ENCODE assay signal across 35 cellular contexts in genomic region chr1:201110138-201110537, GRCh38. TPM values are rescaled to one million over a fixed set of nuclear protein-coding genes. Genes with fewer than 3 reads are reported as not detected.
"Had no signal": no experiment of that assay in that cellular context is flagged by ENCODE, and none has a peak within 500 bp of the region (broad histone marks: within the 10 kb centered on the region; RNA-seq: fewer than 3 reads in every experiment).

No MANE protein-coding gene starts in this region.

- H3K4me2 ChIP-seq: hepatocyte, smooth muscle cell had no signal

- H2AFZ ChIP-seq: hepatocyte, parathyroid adenoma had no signal

- H3K9ac ChIP-seq: parathyroid adenoma had no signal

- H3K9me3 Mint-ChIP-seq: naive B cell; natural killer cell; stimulated activated naive B cell treated with anti-CD40 and anti-IgM and Interleukin-4, amounts not matched to agents 10 μg/mL and 1 μg/mL and 100 μg/mL, for 72 hours had no signal

- H3K4me1 ChIP-seq: parathyroid adenoma, testis had no signal

- H3K79me2 ChIP-seq: hepatocyte, parathyroid adenoma had no signal

- ATAC-seq: heart right ventricle; left colon; left lung; lower lobe of right lung; natural killer cell; sciatic nerve; stimulated activated naive B cell treated with anti-CD40 and anti-IgM and Interleukin-4, amounts not matched to agents 10 μg/mL and 1 μg/mL and 100 μg/mL, for 72 hours; stimulated activated naive CD8-positive, alpha-beta T cell treated with anti-CD3 and anti-CD28 coated beads, Interleukin-15, Interleukin-2, amounts not matched to agents 100 U/mL and 50 U/mL, for 24 hours had no signal

- H3K27ac ChIP-seq: heart right ventricle, hepatocyte, left lung, lower lobe of right lung, neutrophil, parathyroid adenoma, right atrium auricular region, stomach, testis, thyroid gland, transverse colon, upper lobe of left lung, vagina had no signal

- DNase-seq: glutamatergic neuron; heart right ventricle; left colon; left lung; lower lobe of right lung; mammary epithelial cell; mesenchymal stem cell; naive B cell; natural killer cell; occipital lobe; stimulated activated CD4-positive, alpha-beta T cell treated with anti-CD3 and anti-CD28 coated beads, Interleukin-1b, Interleukin-23, amount 100 ng/mL, for 48 hours; stimulated activated CD4-positive, alpha-beta T cell treated with anti-CD3 and anti-CD28 coated beads, Interleukin-2, amount 100 ng/mL, for 48 hours; stimulated activated naive B cell treated with anti-CD40 and anti-IgM and Interleukin-4, amounts not matched to agents 10 μg/mL and 1 μg/mL and 100 μg/mL, for 72 hours; stimulated activated naive CD8-positive, alpha-beta T cell treated with anti-CD3 and anti-CD28 coated beads, Interleukin-15, Interleukin-2, amounts not matched to agents 100 U/mL and 50 U/mL, for 24 hours; stomach; testis; thyroid gland; transverse colon; upper lobe of left lung had no signal

- H3K4me3 ChIP-seq: heart right ventricle, hepatocyte, left lung, lower lobe of right lung, right atrium auricular region, smooth muscle cell, stomach, testis, thyroid gland, transverse colon, upper lobe of left lung, vagina had no signal

- H3K27ac Mint-ChIP-seq: naive B cell; natural killer cell; stimulated activated naive B cell treated with anti-CD40 and anti-IgM and Interleukin-4, amounts not matched to agents 10 μg/mL and 1 μg/mL and 100 μg/mL, for 72 hours had no signal

- H3K36me3 ChIP-seq: heart right ventricle, left lung, lower lobe of right lung, neutrophil, right atrium auricular region, stomach, thyroid gland, transverse colon, upper lobe of left lung, vagina had no signal

- H3K4me3 Mint-ChIP-seq: naive B cell; natural killer cell; stimulated activated naive B cell treated with anti-CD40 and anti-IgM and Interleukin-4, amounts not matched to agents 10 μg/mL and 1 μg/mL and 100 μg/mL, for 72 hours had no signal

- H3K36me3 Mint-ChIP-seq: naive B cell; natural killer cell; stimulated activated naive B cell treated with anti-CD40 and anti-IgM and Interleukin-4, amounts not matched to agents 10 μg/mL and 1 μg/mL and 100 μg/mL, for 72 hours had no signal

- H3K9me3 ChIP-seq: heart right ventricle, left lung, lower lobe of right lung, neutrophil, right atrium auricular region, stomach, testis, thyroid gland, transverse colon, upper lobe of left lung, vagina had no signal

- H3K27me3 ChIP-seq: right atrium auricular region, testis, thyroid gland, vagina had no signal

RNA-seq across cellular contexts. Expression of gene CACNA1S, which starts 2.1 kb away (rescaled TPM):
- total RNA-seq: hepatocyte, left colon, mammary epithelial cell, mucosa of gallbladder, natural killer cell, osteocyte, pulmonary artery endothelial cell, renal cortical epithelial cell, right atrium auricular region, sciatic nerve, smooth muscle cell, thyroid gland, transverse colon, vagina had no signal
- polyA plus RNA-seq: hepatocyte, keratinocyte, liver, mammary epithelial cell, smooth muscle cell, stomach, urinary bladder had no signal

RNA-seq across cellular contexts. Expression of gene ASCL5, which starts 16.8 kb away (rescaled TPM):
- total RNA-seq: heart right ventricle, hepatocyte, left colon, liver, lower lobe of right lung, mammary epithelial cell, natural killer cell, osteocyte, posterior vena cava, pulmonary artery endothelial cell, renal cortical epithelial cell, right atrium auricular region, sciatic nerve, smooth muscle cell, thyroid gland, transverse colon, upper lobe of left lung, urinary bladder, vagina had no signal
- polyA plus RNA-seq: heart right ventricle, hepatocyte, keratinocyte, liver, mammary epithelial cell, neural cell, smooth muscle cell, urinary bladder had no signal
